8 cellular contexts compared by ENCODE assay signal in genomic region chr1:67766117-67766978, GRCh38.
A peak's percentile ranks its signal among the peaks of the same experiment; 100 is the strongest.
DNase-seq lines count a peak whose midpoint lies in the region; ATAC-seq lines count a peak whose summit lies in the region.

No MANE protein-coding gene starts in this region.

- no peaks in the 10 kb centered on the region for H3K36me3 Mint-ChIP-seq in activated CD4-positive, alpha-beta T cell treated with anti-CD3 and anti-CD28 coated beads for 36 hours (ENCODE audit: low read depth)

- peaks cover 29% of the 10 kb centered on the region for H3K27me3 Mint-ChIP-seq in activated CD4-positive, alpha-beta T cell treated with anti-CD3 and anti-CD28 coated beads for 36 hours

- peaks cover 12% of the 10 kb centered on the region for H3K4me1 Mint-ChIP-seq in activated CD4-positive, alpha-beta T cell treated with anti-CD3 and anti-CD28 coated beads for 36 hours

- peak; percentile 51 for DNase-seq in COLO668 (lab: John Stamatoyannopoulos, UW; ENCODE audit: unreplicated experiment)
- DNase-seq in NCI-H2107 (lab: John Stamatoyannopoulos, UW), result peak; percentile 28
- peak; percentile 64 for DNase-seq in activated CD4-positive, alpha-beta T cell treated with anti-CD3 and anti-CD28 coated beads for 36 hours
- peak; percentile 23 for DNase-seq in epidermal melanocyte (ENCODE audit: insufficient read length, low spot score)
- peak; percentile 23 for DNase-seq in mucosa of gallbladder (ENCODE audit: low spot score)
- DNase-seq in stromal cell of bone marrow (ENCODE audit: low read depth), result peak; percentile 84

- POLR2A ChIA-PET in activated CD4-positive, alpha-beta T cell treated with anti-CD3 and anti-CD28 coated beads for 36 hours (lab: Charles Lee), result no interaction called here

- CTCF ChIA-PET in activated CD4-positive, alpha-beta T cell treated with anti-CD3 and anti-CD28 coated beads for 36 hours (lab: Charles Lee), result interaction anchor here (0.5 to 5.9 kb wide), 41 partner anchors 9 to 1665 kb away, joined by 3 to 44 read pairs (median 4); no protein-coding TSS in a partner anchor

- intact Hi-C loops in activated CD4-positive, alpha-beta T cell treated with anti-CD3 and anti-CD28 coated beads for 36 hours (cut with DNase I, micrococcal nuclease), result loop anchor here (2.0 to 5.0 kb wide), 6 partner anchors 66 to 576 kb away; partner anchors contain the start of gene GNG12 (in 2 of the 2)

- no peak overlapping the region for H3K27ac Mint-ChIP-seq in activated CD4-positive, alpha-beta T cell treated with anti-CD3 and anti-CD28 coated beads for 36 hours

- ATAC-seq in GM21447 (IDR thresholded peaks at IDR 0.05; ENCODE audit: unreplicated experiment) (peak; percentile 53), HG03108 (IDR thresholded peaks at IDR 0.05; ENCODE audit: unreplicated experiment) (no peak)
- ATAC-seq in activated CD4-positive, alpha-beta T cell treated with anti-CD3 and anti-CD28 coated beads for 36 hours, result peak; percentile 46

- H3K4me3 Mint-ChIP-seq in activated CD4-positive, alpha-beta T cell treated with anti-CD3 and anti-CD28 coated beads for 36 hours, result no peak overlapping the region

- H3K9me3 Mint-ChIP-seq in activated CD4-positive, alpha-beta T cell treated with anti-CD3 and anti-CD28 coated beads for 36 hours (ENCODE audit: low read depth), result no peaks in the 10 kb centered on the region

Comparison
In these comparisons a context has a peak if more than half of its experiments do, and no peak if none do; other contexts are left out.
1. DNase-seq: peak in every context shown above with its lines; median percentile 84 in stromal cell of bone marrow; 64 in activated CD4-positive, alpha-beta T cell treated with anti-CD3 and anti-CD28 coated beads for 36 hours; 51 in COLO668; 28 in NCI-H2107; 23 in epidermal melanocyte; 23 in mucosa of gallbladder.